ENCODE assay signal across 3 cellular contexts in the genomic region with DNA sequence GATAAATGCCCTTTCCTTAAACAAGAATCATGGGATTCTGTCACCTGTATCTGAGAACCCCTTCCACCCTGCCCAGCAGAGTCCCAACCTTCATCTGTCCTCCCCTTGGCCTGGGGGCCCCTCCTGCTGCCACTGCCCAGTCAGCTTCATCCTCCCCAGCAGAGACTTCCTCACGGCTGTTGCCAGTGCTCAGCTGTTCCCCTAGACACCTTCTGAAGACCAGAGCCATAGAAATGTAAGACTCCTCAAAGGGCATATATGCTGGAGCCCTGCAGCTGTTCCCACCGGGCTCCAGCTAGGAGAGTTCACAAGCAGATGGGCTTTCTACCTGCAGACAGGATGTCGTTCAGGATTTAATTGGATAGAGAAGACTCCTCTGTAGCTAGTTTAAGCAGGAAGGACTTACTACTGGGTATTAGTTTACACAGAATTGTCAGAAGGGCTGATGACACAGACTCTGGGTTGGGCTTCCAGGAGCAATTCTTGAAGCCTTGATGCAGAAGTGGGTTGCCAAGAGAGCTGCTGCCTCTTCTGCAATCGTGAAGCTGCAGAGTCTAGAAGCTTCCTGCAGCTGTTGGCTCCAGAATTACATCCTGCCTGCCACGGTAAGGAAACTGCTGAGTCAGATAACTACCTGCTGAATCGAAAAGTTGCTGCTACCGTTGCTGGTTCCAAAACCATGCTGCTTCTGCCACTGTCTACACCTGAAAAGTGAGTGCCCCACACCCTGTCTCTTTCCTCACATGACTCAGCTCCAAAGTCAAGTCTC.
TF ChIP-seq lines count a peak whose summit lies in the region.

No MANE protein-coding gene starts in this region.

TF ChIP-seq in SK-N-SH treated with all-trans-retinoic acid at 6 μM for 48 hours, 23 proteins besides CTCF, POLR2A, EP300 and RAD21 (continued from another document and continues in another):
- no peak for TF ChIP-seq ISL1 (CRISPR knock-in tag; IDR thresholded peaks at IDR 0.05)
- TF ChIP-seq TCF4 (CRISPR knock-in tag; IDR thresholded peaks at IDR 0.05; ENCODE audit: borderline replicate concordance) = no peak
- TF ChIP-seq RARB (CRISPR knock-in tag; IDR thresholded peaks at IDR 0.05) = no peak
- no peak for TF ChIP-seq ESRRG (CRISPR knock-in tag; IDR thresholded peaks at IDR 0.05)
- no peak for TF ChIP-seq ARNTL (CRISPR knock-in tag; IDR thresholded peaks at IDR 0.05; ENCODE audit: borderline replicate concordance, low read depth)
- no peak for TF ChIP-seq PPARA (CRISPR knock-in tag; IDR thresholded peaks at IDR 0.05; ENCODE audit: borderline replicate concordance)
- TF ChIP-seq ZNF8 (CRISPR knock-in tag; IDR thresholded peaks at IDR 0.05) = no peak
- TF ChIP-seq ZFP3 (CRISPR knock-in tag; IDR thresholded peaks at IDR 0.05) = no peak
- TF ChIP-seq, protein P1, sequence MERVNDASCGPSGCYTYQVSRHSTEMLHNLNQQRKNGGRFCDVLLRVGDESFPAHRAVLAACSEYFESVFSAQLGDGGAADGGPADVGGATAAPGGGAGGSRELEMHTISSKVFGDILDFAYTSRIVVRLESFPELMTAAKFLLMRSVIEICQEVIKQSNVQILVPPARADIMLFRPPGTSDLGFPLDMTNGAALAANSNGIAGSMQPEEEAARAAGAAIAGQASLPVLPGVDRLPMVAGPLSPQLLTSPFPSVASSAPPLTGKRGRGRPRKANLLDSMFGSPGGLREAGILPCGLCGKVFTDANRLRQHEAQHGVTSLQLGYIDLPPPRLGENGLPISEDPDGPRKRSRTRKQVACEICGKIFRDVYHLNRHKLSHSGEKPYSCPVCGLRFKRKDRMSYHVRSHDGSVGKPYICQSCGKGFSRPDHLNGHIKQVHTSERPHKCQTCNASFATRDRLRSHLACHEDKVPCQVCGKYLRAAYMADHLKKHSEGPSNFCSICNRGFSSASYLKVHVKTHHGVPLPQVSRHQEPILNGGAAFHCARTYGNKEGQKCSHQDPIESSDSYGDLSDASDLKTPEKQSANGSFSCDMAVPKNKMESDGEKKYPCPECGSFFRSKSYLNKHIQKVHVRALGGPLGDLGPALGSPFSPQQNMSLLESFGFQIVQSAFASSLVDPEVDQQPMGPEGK (CRISPR knock-in tag; IDR thresholded peaks at IDR 0.05; ENCODE audit: borderline replicate concordance) = no peak
- TF ChIP-seq, protein P2, sequence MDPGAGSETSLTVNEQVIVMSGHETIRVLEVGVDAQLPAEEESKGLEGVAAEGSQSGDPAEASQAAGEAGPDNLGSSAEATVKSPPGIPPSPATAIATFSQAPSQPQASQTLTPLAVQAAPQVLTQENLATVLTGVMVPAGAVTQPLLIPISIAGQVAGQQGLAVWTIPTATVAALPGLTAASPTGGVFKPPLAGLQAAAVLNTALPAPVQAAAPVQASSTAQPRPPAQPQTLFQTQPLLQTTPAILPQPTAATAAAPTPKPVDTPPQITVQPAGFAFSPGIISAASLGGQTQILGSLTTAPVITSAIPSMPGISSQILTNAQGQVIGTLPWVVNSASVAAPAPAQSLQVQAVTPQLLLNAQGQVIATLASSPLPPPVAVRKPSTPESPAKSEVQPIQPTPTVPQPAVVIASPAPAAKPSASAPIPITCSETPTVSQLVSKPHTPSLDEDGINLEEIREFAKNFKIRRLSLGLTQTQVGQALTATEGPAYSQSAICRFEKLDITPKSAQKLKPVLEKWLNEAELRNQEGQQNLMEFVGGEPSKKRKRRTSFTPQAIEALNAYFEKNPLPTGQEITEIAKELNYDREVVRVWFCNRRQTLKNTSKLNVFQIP (CRISPR knock-in tag; IDR thresholded peaks at IDR 0.05; ENCODE audit: borderline replicate concordance, low read depth) = no peak
- no peak for TF ChIP-seq SNAI2 (CRISPR knock-in tag; IDR thresholded peaks at IDR 0.05)
- TF ChIP-seq TOX (CRISPR knock-in tag; IDR thresholded peaks at IDR 0.05; ENCODE audit: borderline replicate concordance) = no peak

TF ChIP-seq in SK-N-SH, 30 proteins besides CTCF, POLR2A, EP300 and RAD21:
- no peak for TF ChIP-seq GABPA (IDR thresholded peaks at IDR 0.05; ENCODE audit: low read depth)
- TF ChIP-seq, protein P3, sequence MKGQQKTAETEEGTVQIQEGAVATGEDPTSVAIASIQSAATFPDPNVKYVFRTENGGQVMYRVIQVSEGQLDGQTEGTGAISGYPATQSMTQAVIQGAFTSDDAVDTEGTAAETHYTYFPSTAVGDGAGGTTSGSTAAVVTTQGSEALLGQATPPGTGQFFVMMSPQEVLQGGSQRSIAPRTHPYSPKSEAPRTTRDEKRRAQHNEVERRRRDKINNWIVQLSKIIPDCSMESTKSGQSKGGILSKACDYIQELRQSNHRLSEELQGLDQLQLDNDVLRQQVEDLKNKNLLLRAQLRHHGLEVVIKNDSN (IDR thresholded peaks at IDR 0.05; ENCODE audit: borderline replicate concordance, low read depth) = no peak
TF ChIP-seq in SK-N-SH: peak in this region for 0.

TF ChIP-seq in GM12878, 131 proteins besides CTCF, POLR2A, EP300 and RAD21:
- no peak for TF ChIP-seq SUPT20H (IDR thresholded peaks at IDR 0.05; ENCODE audit: borderline replicate concordance, control insufficient read depth, low read depth, low read length)
- TF ChIP-seq JUNB (IDR thresholded peaks at IDR 0.05) = peak; percentile 33; the same call in 1 of the 2 replicates
- TF ChIP-seq IRF4 (IDR thresholded peaks at IDR 0.05; ENCODE audit: low read depth, low read length) = peak; percentile 30; the same call in 1 of the 2 replicates
- no peak for TF ChIP-seq CBFB (IDR thresholded peaks at IDR 0.05; ENCODE audit: low read depth)
- TF ChIP-seq POU2F2 (IDR thresholded peaks at IDR 0.05; ENCODE audit: borderline replicate concordance, low read depth, low read length) = no peak
- peak; percentile 87; the same call in 1 of the 2 replicates for TF ChIP-seq TCF3 (IDR thresholded peaks at IDR 0.05; ENCODE audit: borderline replicate concordance, insufficient read depth, low read depth, low read length)
- TF ChIP-seq MTA3 (IDR thresholded peaks at IDR 0.05; ENCODE audit: borderline replicate concordance, low read length) = no peak
- TF ChIP-seq RUNX3 (IDR thresholded peaks at IDR 0.05; ENCODE audit: low read length) = 0 out of 2 replicates have a peak, but pooled peaks have one; percentile 5
- peak; percentile 36; the same call in 1 of the 2 replicates for TF ChIP-seq BACH1 (IDR thresholded peaks at IDR 0.05; ENCODE audit: borderline replicate concordance)
- TF ChIP-seq SPI1 (IDR thresholded peaks at IDR 0.05; ENCODE audit: borderline replicate concordance, insufficient read depth, low read depth, low read length) = no peak
- no peak for TF ChIP-seq MEF2B (IDR thresholded peaks at IDR 0.05; ENCODE audit: partially characterized antibody, poor library complexity, severe bottlenecking)
- no peak for TF ChIP-seq YY1 (IDR thresholded peaks at IDR 0.05; ENCODE audit: low read depth, low read length)
- TF ChIP-seq TCF12 (IDR thresholded peaks at IDR 0.05; ENCODE audit: low read depth, low read length) = peak; percentile 63; the same call in 1 of the 2 replicates
- no peak for TF ChIP-seq TBL1XR1 (IDR thresholded peaks at IDR 0.05; ENCODE audit: low read depth, low read length)
- no peak for TF ChIP-seq NFIC (IDR thresholded peaks at IDR 0.05; ENCODE audit: low read depth, low read length)
- TF ChIP-seq, protein P4, sequence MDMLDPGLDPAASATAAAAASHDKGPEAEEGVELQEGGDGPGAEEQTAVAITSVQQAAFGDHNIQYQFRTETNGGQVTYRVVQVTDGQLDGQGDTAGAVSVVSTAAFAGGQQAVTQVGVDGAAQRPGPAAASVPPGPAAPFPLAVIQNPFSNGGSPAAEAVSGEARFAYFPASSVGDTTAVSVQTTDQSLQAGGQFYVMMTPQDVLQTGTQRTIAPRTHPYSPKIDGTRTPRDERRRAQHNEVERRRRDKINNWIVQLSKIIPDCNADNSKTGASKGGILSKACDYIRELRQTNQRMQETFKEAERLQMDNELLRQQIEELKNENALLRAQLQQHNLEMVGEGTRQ (IDR thresholded peaks at IDR 0.05; ENCODE audit: borderline replicate concordance, low read depth, low read length) = no peak
